2 cellular contexts compared by ENCODE assay signal in the genomic region with DNA sequence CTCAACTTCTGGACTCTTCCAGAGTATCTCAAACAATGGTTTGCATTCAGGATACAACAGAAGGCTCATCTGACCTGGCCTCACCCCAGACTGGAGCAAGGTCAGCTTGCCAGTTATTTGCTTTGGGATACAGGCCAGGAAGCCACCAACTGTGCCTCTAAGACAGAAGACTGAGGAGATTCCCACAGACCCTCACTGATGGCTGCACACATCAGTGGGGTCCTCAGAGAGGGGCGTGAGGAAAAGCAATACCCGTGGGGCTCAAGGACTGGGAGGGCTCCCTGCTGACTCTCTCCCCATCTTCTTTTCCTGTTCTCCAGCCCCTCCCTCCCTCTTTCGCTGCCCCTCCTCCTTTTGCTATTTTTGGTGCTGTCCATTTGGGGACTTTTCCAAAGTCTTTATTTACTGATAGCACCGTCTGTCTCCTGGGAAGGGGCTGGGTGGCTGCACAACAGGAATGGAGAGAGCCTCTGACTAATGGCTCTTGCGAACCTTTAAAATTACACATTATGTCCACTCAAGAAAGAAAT.
TF ChIP-seq lines count a peak whose summit lies in the region.

No MANE protein-coding gene starts in this region.

TF ChIP-seq in GM23338, 12 proteins besides CTCF, POLR2A, EP300 and RAD21:
- TF ChIP-seq, protein P1, sequence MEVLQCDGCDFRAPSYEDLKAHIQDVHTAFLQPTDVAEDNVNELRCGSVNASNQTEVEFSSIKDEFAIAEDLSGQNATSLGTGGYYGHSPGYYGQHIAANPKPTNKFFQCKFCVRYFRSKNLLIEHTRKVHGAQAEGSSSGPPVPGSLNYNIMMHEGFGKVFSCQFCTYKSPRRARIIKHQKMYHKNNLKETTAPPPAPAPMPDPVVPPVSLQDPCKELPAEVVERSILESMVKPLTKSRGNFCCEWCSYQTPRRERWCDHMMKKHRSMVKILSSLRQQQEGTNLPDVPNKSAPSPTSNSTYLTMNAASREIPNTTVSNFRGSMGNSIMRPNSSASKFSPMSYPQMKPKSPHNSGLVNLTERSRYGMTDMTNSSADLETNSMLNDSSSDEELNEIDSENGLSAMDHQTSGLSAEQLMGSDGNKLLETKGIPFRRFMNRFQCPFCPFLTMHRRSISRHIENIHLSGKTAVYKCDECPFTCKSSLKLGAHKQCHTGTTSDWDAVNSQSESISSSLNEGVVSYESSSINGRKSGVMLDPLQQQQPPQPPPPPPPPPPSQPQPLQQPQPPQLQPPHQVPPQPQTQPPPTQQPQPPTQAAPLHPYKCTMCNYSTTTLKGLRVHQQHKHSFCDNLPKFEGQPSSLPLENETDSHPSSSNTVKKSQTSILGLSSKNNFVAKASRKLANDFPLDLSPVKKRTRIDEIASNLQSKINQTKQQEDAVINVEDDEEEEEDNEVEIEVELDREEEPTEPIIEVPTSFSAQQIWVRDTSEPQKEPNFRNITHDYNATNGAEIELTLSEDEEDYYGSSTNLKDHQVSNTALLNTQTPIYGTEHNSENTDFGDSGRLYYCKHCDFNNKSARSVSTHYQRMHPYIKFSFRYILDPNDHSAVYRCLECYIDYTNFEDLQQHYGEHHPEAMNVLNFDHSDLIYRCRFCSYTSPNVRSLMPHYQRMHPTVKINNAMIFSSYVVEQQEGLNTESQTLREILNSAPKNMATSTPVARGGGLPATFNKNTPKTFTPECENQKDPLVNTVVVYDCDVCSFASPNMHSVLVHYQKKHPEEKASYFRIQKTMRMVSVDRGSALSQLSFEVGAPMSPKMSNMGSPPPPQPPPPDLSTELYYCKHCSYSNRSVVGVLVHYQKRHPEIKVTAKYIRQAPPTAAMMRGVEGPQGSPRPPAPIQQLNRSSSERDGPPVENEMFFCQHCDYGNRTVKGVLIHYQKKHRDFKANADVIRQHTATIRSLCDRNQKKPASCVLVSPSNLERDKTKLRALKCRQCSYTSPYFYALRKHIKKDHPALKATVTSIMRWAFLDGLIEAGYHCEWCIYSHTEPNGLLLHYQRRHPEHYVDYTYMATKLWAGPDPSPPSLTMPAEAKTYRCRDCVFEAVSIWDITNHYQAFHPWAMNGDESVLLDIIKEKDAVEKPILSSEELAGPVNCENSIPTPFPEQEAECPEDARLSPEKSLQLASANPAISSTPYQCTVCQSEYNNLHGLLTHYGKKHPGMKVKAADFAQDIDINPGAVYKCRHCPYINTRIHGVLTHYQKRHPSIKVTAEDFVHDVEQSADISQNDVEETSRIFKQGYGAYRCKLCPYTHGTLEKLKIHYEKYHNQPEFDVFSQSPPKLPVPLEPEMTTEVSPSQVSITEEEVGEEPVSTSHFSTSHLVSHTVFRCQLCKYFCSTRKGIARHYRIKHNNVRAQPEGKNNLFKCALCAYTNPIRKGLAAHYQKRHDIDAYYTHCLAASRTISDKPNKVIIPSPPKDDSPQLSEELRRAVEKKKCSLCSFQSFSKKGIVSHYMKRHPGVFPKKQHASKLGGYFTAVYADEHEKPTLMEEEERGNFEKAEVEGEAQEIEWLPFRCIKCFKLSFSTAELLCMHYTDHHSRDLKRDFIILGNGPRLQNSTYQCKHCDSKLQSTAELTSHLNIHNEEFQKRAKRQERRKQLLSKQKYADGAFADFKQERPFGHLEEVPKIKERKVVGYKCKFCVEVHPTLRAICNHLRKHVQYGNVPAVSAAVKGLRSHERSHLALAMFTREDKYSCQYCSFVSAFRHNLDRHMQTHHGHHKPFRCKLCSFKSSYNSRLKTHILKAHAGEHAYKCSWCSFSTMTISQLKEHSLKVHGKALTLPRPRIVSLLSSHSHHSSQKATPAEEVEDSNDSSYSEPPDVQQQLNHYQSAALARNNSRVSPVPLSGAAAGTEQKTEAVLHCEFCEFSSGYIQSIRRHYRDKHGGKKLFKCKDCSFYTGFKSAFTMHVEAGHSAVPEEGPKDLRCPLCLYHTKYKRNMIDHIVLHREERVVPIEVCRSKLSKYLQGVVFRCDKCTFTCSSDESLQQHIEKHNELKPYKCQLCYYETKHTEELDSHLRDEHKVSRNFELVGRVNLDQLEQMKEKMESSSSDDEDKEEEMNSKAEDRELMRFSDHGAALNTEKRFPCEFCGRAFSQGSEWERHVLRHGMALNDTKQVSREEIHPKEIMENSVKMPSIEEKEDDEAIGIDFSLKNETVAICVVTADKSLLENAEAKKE (CRISPR knock-in tag; IDR thresholded peaks at IDR 0.05), result no peak
TF ChIP-seq in GM23338: peak in this region for 0.

TF ChIP-seq in WTC11, 78 proteins besides CTCF, POLR2A, EP300 and RAD21:
- TF ChIP-seq, protein P2, sequence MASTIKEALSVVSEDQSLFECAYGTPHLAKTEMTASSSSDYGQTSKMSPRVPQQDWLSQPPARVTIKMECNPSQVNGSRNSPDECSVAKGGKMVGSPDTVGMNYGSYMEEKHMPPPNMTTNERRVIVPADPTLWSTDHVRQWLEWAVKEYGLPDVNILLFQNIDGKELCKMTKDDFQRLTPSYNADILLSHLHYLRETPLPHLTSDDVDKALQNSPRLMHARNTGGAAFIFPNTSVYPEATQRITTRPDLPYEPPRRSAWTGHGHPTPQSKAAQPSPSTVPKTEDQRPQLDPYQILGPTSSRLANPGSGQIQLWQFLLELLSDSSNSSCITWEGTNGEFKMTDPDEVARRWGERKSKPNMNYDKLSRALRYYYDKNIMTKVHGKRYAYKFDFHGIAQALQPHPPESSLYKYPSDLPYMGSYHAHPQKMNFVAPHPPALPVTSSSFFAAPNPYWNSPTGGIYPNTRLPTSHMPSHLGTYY (CRISPR knock-in tag; IDR thresholded peaks at IDR 0.05), result no peak
- TF ChIP-seq, protein P3, sequence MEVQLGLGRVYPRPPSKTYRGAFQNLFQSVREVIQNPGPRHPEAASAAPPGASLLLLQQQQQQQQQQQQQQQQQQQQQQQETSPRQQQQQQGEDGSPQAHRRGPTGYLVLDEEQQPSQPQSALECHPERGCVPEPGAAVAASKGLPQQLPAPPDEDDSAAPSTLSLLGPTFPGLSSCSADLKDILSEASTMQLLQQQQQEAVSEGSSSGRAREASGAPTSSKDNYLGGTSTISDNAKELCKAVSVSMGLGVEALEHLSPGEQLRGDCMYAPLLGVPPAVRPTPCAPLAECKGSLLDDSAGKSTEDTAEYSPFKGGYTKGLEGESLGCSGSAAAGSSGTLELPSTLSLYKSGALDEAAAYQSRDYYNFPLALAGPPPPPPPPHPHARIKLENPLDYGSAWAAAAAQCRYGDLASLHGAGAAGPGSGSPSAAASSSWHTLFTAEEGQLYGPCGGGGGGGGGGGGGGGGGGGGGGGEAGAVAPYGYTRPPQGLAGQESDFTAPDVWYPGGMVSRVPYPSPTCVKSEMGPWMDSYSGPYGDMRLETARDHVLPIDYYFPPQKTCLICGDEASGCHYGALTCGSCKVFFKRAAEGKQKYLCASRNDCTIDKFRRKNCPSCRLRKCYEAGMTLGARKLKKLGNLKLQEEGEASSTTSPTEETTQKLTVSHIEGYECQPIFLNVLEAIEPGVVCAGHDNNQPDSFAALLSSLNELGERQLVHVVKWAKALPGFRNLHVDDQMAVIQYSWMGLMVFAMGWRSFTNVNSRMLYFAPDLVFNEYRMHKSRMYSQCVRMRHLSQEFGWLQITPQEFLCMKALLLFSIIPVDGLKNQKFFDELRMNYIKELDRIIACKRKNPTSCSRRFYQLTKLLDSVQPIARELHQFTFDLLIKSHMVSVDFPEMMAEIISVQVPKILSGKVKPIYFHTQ (CRISPR knock-in tag; IDR thresholded peaks at IDR 0.05), result no peak
- no peak for TF ChIP-seq AFF4 (CRISPR knock-in tag; IDR thresholded peaks at IDR 0.05; ENCODE audit: borderline replicate concordance)
- TF ChIP-seq, protein P4, sequence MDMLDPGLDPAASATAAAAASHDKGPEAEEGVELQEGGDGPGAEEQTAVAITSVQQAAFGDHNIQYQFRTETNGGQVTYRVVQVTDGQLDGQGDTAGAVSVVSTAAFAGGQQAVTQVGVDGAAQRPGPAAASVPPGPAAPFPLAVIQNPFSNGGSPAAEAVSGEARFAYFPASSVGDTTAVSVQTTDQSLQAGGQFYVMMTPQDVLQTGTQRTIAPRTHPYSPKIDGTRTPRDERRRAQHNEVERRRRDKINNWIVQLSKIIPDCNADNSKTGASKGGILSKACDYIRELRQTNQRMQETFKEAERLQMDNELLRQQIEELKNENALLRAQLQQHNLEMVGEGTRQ (CRISPR knock-in tag; IDR thresholded peaks at IDR 0.05), result no peak
- no peak for TF ChIP-seq SOX15 (CRISPR knock-in tag; IDR thresholded peaks at IDR 0.05)
- TF ChIP-seq NFYB (CRISPR knock-in tag; conservative IDR thresholded peaks at IDR 0.05; ENCODE audit: low read depth), result no peak
- TF ChIP-seq GABPB1 (CRISPR knock-in tag; IDR thresholded peaks at IDR 0.05), result no peak
- TF ChIP-seq RORB (CRISPR knock-in tag; IDR thresholded peaks at IDR 0.05), result no peak
- TF ChIP-seq, protein P5, sequence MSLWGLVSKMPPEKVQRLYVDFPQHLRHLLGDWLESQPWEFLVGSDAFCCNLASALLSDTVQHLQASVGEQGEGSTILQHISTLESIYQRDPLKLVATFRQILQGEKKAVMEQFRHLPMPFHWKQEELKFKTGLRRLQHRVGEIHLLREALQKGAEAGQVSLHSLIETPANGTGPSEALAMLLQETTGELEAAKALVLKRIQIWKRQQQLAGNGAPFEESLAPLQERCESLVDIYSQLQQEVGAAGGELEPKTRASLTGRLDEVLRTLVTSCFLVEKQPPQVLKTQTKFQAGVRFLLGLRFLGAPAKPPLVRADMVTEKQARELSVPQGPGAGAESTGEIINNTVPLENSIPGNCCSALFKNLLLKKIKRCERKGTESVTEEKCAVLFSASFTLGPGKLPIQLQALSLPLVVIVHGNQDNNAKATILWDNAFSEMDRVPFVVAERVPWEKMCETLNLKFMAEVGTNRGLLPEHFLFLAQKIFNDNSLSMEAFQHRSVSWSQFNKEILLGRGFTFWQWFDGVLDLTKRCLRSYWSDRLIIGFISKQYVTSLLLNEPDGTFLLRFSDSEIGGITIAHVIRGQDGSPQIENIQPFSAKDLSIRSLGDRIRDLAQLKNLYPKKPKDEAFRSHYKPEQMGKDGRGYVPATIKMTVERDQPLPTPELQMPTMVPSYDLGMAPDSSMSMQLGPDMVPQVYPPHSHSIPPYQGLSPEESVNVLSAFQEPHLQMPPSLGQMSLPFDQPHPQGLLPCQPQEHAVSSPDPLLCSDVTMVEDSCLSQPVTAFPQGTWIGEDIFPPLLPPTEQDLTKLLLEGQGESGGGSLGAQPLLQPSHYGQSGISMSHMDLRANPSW (CRISPR knock-in tag; conservative IDR thresholded peaks at IDR 0.05; ENCODE audit: low read depth), result no peak
- TF ChIP-seq TEAD1 (CRISPR knock-in tag; IDR thresholded peaks at IDR 0.05), result no peak
- TF ChIP-seq ZBTB43 (CRISPR knock-in tag; IDR thresholded peaks at IDR 0.05), result no peak
- TF ChIP-seq ATF1 (CRISPR knock-in tag; IDR thresholded peaks at IDR 0.05), result no peak
- no peak for TF ChIP-seq JAZF1 (CRISPR knock-in tag; IDR thresholded peaks at IDR 0.05)
